In the genomic region with DNA sequence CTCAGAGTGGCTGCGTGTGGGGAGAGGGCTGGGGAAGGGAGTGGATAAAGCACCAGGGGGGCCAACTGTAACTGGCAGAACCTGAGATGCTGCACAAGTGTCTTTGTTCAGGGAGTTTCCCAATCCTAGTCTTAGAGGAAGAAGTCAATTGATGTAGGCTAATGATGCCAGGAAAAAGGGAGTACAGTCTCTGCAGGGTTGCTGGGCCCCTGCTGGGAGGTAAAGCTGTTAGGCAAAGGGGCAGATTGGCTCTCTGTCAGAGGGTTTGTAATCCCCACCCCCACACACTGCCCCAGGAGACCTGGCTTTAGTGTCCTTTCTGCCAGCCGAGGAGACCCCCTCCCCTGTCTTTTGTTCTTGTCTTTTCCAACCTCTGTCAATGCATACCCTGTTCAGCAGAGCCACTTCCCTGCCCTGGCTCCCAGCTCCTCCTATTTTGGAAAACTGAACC, we compare ENCODE assay signal across 20 cellular contexts.
DNase-seq lines count a peak whose midpoint lies in the region; ATAC-seq, FAIRE-seq and TF ChIP-seq lines count a peak whose summit lies in the region.
"Had no signal": no experiment of that assay in that cellular context is flagged by ENCODE, and none has a peak within 500 bp of the region (broad histone marks: within the 10 kb centered on the region; RNA-seq: fewer than 3 reads in every experiment).

No MANE protein-coding gene starts in this region.

- no peaks in the 10 kb centered on the region for H3K4me1 ChIP-seq in pancreas
- H3K4me1 ChIP-seq: SJSA1 had no signal

- in situ Hi-C loops in G401 (cut with HindIII; ENCODE audit: low sequenced_read_pairs) = no loop called here

- ATAC-seq in pancreas (no peak), HG03045 (IDR thresholded peaks at IDR 0.05; ENCODE audit: unreplicated experiment) (no peak)
- ATAC-seq in stimulated activated naive CD8-positive, alpha-beta T cell treated with anti-CD3 and anti-CD28 coated beads, Interleukin-15, Interleukin-2, amounts not matched to agents 100 U/mL and 50 U/mL, for 24 hours = no peak
- ATAC-seq: effector memory CD8-positive, alpha-beta T cell; right cardiac atrium had no signal

- H3K9me3 ChIP-seq in pancreas = no peaks in the 10 kb centered on the region
- H3K9me3 ChIP-seq: SJSA1 had no signal

- H3K36me3 ChIP-seq in pancreas = no peaks in the 10 kb centered on the region
- H3K36me3 ChIP-seq: SJSA1 had no signal

- no peaks in the 10 kb centered on the region for H3K27me3 ChIP-seq in pancreas
- H3K27me3 ChIP-seq: SJSA1 had no signal

- no peak overlapping the region for H3K4me3 ChIP-seq in pancreas
- H3K4me3 ChIP-seq: SJSA1 had no signal

- H3K27ac ChIP-seq in pancreas = no peak overlapping the region
- H3K27ac ChIP-seq: SJSA1 had no signal

- intact Hi-C loops in pancreas (cut with DNase I) = no loop called here

- DNase-seq in G401 (ENCODE audit: low spot score) (peak; percentile 60), NCI-H128 (lab: John Stamatoyannopoulos, UW; ENCODE audit: unreplicated experiment) (peak; percentile 43), NCI-H69 (lab: John Stamatoyannopoulos, UW) (peak; percentile 100), iPS-NIHi11 (ENCODE audit: low spot score) (peak; percentile 72), pancreas (no peak), SHP77 treated with DMSO at 0.1 percent for 48 hours (lab: John Stamatoyannopoulos, UW) (no peak)
- no peak for DNase-seq in stimulated activated naive CD8-positive, alpha-beta T cell treated with anti-CD3 and anti-CD28 coated beads, Interleukin-15, Interleukin-2, amounts not matched to agents 100 U/mL and 50 U/mL, for 24 hours
- DNase-seq: activated B cell treated with CpG ODN at 0.5 μM for 24 hours; activated CD4-positive, alpha-beta memory T cell treated with anti-CD3 and anti-CD28 coated beads, Interleukin-2, amount 10 ng/mL, durations not matched to agents 7 days and 5 days; activated naive CD4-positive, alpha-beta T cell treated with anti-CD3 and anti-CD28 coated beads for 36 hours; activated T-cell treated with anti-CD3 and anti-CD28 coated beads, Interleukin-2, amount 50 U/mL, for 1 hour; anterior cingulate cortex; CD4-positive, alpha-beta memory T cell; DND-41; effector memory CD8-positive, alpha-beta T cell; NCI-H187; right cardiac atrium; stimulated activated CD4-positive, alpha-beta T cell treated with anti-CD3 and anti-CD28 coated beads, Interleukin-15, amount 100 ng/mL, for 24 hours had no signal

- TF ChIP-seq CTCF in pancreas (IDR thresholded peaks at IDR 0.05) = no peak

- FAIRE-seq in pancreas (lab: Jason Lieb, UNC) = no peak

- 38 to 48% methylated on average over 2 of the region's 2 CpGs for WGBS in pancreas, 2 donors

Comparison
In these comparisons a context has a peak if more than half of its experiments do, and no peak if none do; other contexts are left out.
1. DNase-seq: peak in G401 (single experiment), NCI-H128 (single experiment), NCI-H69 (single experiment) and iPS-NIHi11 (single experiment); none in pancreas (0 of 6), SHP77 treated with DMSO at 0.1 percent for 48 hours (single experiment) and stimulated activated naive CD8-positive, alpha-beta T cell treated with anti-CD3 and anti-CD28 coated beads, Interleukin-15, Interleukin-2, amounts not matched to agents 100 U/mL and 50 U/mL, for 24 hours (single experiment).